ENCODE assay signal across 1 cellular context in genomic region chr6:117399126-117399525, GRCh38.
TF ChIP-seq lines count a peak whose summit lies in the region.

No MANE protein-coding gene starts in this region.

TF ChIP-seq in GM23338, 12 proteins besides CTCF, POLR2A, EP300 and RAD21 (continued from another document):
- TF ChIP-seq ZNF462 (CRISPR knock-in tag; IDR thresholded peaks at IDR 0.05) (no peak), ZNF114 (CRISPR knock-in tag; IDR thresholded peaks at IDR 0.05) (no peak), ETS1 (IDR thresholded peaks at IDR 0.05) (no peak), ZNF331 (CRISPR knock-in tag; IDR thresholded peaks at IDR 0.05; ENCODE audit: low read depth) (no peak), EZH2phosphoT487 (IDR thresholded peaks at IDR 0.05; ENCODE audit: unreplicated experiment) (no peak), JUNB (IDR thresholded peaks at IDR 0.05; ENCODE audit: unreplicated experiment) (no peak), NANOG (IDR thresholded peaks at IDR 0.05; ENCODE audit: borderline replicate concordance) (no peak), POLR2AphosphoS5 (IDR thresholded peaks at IDR 0.05; ENCODE audit: low read depth) (no peak), REST (IDR thresholded peaks at IDR 0.05; ENCODE audit: unreplicated experiment) (no peak)
